11 cellular contexts compared by ENCODE assay signal in the genomic region with DNA sequence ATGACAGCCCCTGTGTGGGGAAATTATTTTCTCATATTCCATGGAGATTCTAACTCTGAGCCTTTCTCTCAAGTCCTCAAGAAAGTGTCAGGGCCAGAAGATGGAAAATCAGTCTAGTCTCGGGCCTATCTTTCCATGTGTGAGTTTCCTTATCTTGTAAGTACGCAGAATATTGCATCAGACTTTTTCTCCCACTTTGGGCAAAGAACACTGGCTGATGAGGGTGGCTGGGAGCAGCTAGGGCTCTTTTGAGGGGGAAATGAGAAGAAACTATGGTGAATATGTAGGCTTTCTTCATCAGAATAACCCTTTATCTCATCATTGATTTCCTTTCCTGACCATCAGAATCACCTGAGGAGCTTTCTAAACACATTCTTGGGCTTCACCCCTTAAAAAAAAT.
"Had no signal": no experiment of that assay in that cellular context is flagged by ENCODE, and none has a peak within 500 bp of the region (broad histone marks: within the 10 kb centered on the region; RNA-seq: fewer than 3 reads in every experiment).

No MANE protein-coding gene starts in this region.

- DNase-seq: Karpas-422, KG1, MG63, NCI-H1417 treated with DMSO at 0.1 percent for 48 hours, NCI-H2107, NCI-H526, PC-3, SHP77 treated with DMSO at 0.1 percent for 48 hours, SJCRH30, T-helper 2 cell had no signal

- H3K27ac ChIP-seq: SJCRH30 had no signal

- H3K9me3 ChIP-seq: MG63, SJCRH30 had no signal

- H3K4me3 ChIP-seq: MG63, SJCRH30 had no signal

- H3K4me1 ChIP-seq: SJCRH30 had no signal

- ATAC-seq: Panc1, PC-3 had no signal

- H3K36me3 ChIP-seq: MG63, SJCRH30 had no signal

- H3K27me3 ChIP-seq: MG63, SJCRH30 had no signal
